Comparison of ENCODE assay signal across 19 cellular contexts in genomic region chr3:50662408-50662807, GRCh38. TPM values are rescaled to one million over a fixed set of nuclear protein-coding genes. Genes with fewer than 3 reads are reported as not detected.
DNase-seq lines count a peak whose midpoint lies in the region; ATAC-seq, FAIRE-seq and TF ChIP-seq lines count a peak whose summit lies in the region.
"Had no signal": no experiment of that assay in that cellular context is flagged by ENCODE, and none has a peak within 500 bp of the region (broad histone marks: within the 10 kb centered on the region; RNA-seq: fewer than 3 reads in every experiment).

No MANE protein-coding gene starts in this region.

- no peak for ATAC-seq in right lobe of liver
- ATAC-seq in HepG2, result no peak
- ATAC-seq in sciatic nerve, result no peak
- ATAC-seq in right cardiac atrium, result no peak

- CTCF ChIA-PET in HepG2 (lab: Yijun Ruan, JAX; ENCODE audit: low intra/inter-chr PET ratio, low total read pairs), result no interaction called here

- H3K27ac ChIP-seq in right lobe of liver (no peak overlapping the region), HepG2 (ENCODE audit: extremely low read length, insufficient read depth, low read length) (no peak overlapping the region), right cardiac atrium (ENCODE audit: low read length) (no peak overlapping the region)
- H3K27ac ChIP-seq: KMS-11, RWPE1 had no signal

- H3K9ac ChIP-seq in HepG2 (ENCODE audit: insufficient read depth, low read depth, low read length), result no peak overlapping the region
- H3K9ac ChIP-seq: KMS-11 had no signal

- no peak for TF ChIP-seq RAD21 in HepG2 (CRISPR knock-in tag; IDR thresholded peaks at IDR 0.05)

- TF ChIP-seq CTCF in right lobe of liver (IDR thresholded peaks at IDR 0.05) (no peak), HepG2 (CRISPR knock-in tag; IDR thresholded peaks at IDR 0.05) (no peak)

- H3K27me3 ChIP-seq in right lobe of liver, result no peaks in the 10 kb centered on the region
- peaks cover 2 to 42% of the 10 kb centered on the region in 2 experiments; a peak in 3 of 5 replicates for H3K27me3 ChIP-seq in HepG2 (ENCODE audit: control insufficient read depth in 1 of 2, insufficient read depth in 2 of 2, low read length in 2 of 2)
- no peaks in the 10 kb centered on the region for H3K27me3 ChIP-seq in right cardiac atrium (ENCODE audit: control insufficient read depth, insufficient read depth)

- H3K36me3 Mint-ChIP-seq in T-helper 2 cell treated with Interferon-gamma antibody and Interleukin-4, amounts not matched to agents 5 μg/mL and 100 μg/mL, for 36 hours (ENCODE audit: low read depth), result no peaks in the 10 kb centered on the region

- intact Hi-C loops in right lobe of liver (cut with DNase I), result no loop called here
- intact Hi-C loops in HepG2 (cut with micrococcal nuclease; ENCODE audit: unreplicated experiment), result no loop called here
- intact Hi-C loops in sciatic nerve (cut with DNase I), result no loop called here
- intact Hi-C loops in right cardiac atrium (cut with DNase I), result no loop called here

- H3K4me1 ChIP-seq in right lobe of liver, result no peaks in the 10 kb centered on the region
- peaks cover 8% of the 10 kb centered on the region; the same call in 1 of the 2 replicates for H3K4me1 ChIP-seq in HepG2 (ENCODE audit: insufficient read depth, low read length)
- H3K4me1 ChIP-seq in right cardiac atrium (ENCODE audit: control insufficient read depth, insufficient read depth, low read length), result no peaks in the 10 kb centered on the region

- peak overlapping the region; percentile 5 for H3K27ac Mint-ChIP-seq in T-helper 2 cell treated with Interferon-gamma antibody and Interleukin-4, amounts not matched to agents 5 μg/mL and 100 μg/mL, for 36 hours
- H3K27ac Mint-ChIP-seq: B cell had no signal

- H3K36me3 ChIP-seq in right lobe of liver, result no peaks in the 10 kb centered on the region
- H3K36me3 ChIP-seq in HepG2 (replicated peaks in 1 of 2; ENCODE audit: control insufficient read depth in 1 of 2, insufficient read depth in 2 of 2, low read length in 2 of 2), result no peaks in the 10 kb centered on the region

- H3K4me3 ChIP-seq in right lobe of liver (no peak overlapping the region), HepG2 (replicated peaks in 1 of 3; ENCODE audit: insufficient read depth in 1 of 3, low read depth in 2 of 3, low read length in 3 of 3) (no peak overlapping the region), right cardiac atrium (ENCODE audit: low read length) (no peak overlapping the region)

- TF ChIP-seq POLR2A in right lobe of liver (IDR thresholded peaks at IDR 0.05), result no peak
- no peak for TF ChIP-seq POLR2A in HepG2 (IDR thresholded peaks at IDR 0.05; ENCODE audit: insufficient read depth in 1 of 2, low read depth in 2 of 2, low read length in 2 of 2)

- H3K9me3 Mint-ChIP-seq in T-helper 2 cell treated with Interferon-gamma antibody and Interleukin-4, amounts not matched to agents 5 μg/mL and 100 μg/mL, for 36 hours, result no peaks in the 10 kb centered on the region

- H3K79me2 ChIP-seq in HepG2 (ENCODE audit: insufficient read depth, low read length), result no peaks in the 10 kb centered on the region

- peaks cover 5% of the 10 kb centered on the region for H3K27me3 Mint-ChIP-seq in T-helper 2 cell treated with Interferon-gamma antibody and Interleukin-4, amounts not matched to agents 5 μg/mL and 100 μg/mL, for 36 hours (ENCODE audit: low read depth)
- H3K27me3 Mint-ChIP-seq: B cell had no signal

- WGBS in right lobe of liver (ENCODE audit: insufficient coverage, low coverage, low lambda C conversion rate, missing lambda C conversion rate), result 30% methylated on average over 1 of the region's 2 CpGs
- WGBS in HepG2 (ENCODE audit: low lambda C conversion rate), result 0% methylated on average over 2 of the region's 2 CpGs
- 44% methylated on average over 2 of the region's 2 CpGs for WGBS in right cardiac atrium

- H3K4me3 Mint-ChIP-seq in T-helper 2 cell treated with Interferon-gamma antibody and Interleukin-4, amounts not matched to agents 5 μg/mL and 100 μg/mL, for 36 hours, result no peak overlapping the region
- H3K4me3 Mint-ChIP-seq: B cell had no signal

- no peaks in the 10 kb centered on the region for H4K20me1 ChIP-seq in HepG2 (ENCODE audit: insufficient read depth, low read length)

- DNase-seq in T-helper 2 cell treated with Interferon-gamma antibody and Interleukin-4, amounts not matched to agents 5 μg/mL and 100 μg/mL, for 36 hours (ENCODE audit: low spot score), result no peak
- DNase-seq in T-helper 2 cell (no peak), right lobe of liver (peak in 2 of 3 donors; percentile 7 to 19), HepG2 (ENCODE audit: low spot score) (no peak), sciatic nerve (ENCODE audit: low spot score) (peak; percentile 13), NCI-H1694 (lab: John Stamatoyannopoulos, UW) (no peak), right cardiac atrium (no peak), Kasumi-1 (lab: John Stamatoyannopoulos, UW) (no peak)
- DNase-seq: 8988T, DND-41, NCI-H1417, NCI-H1930, NCI-H345, NCI-H524 treated with DMSO at 0.1 percent for 48 hours, PC-3 had no signal

- no peaks in the 10 kb centered on the region for H3K9me3 ChIP-seq in right lobe of liver
- H3K9me3 ChIP-seq in HepG2 (ENCODE audit: low read length), result no peaks in the 10 kb centered on the region
- no peaks in the 10 kb centered on the region for H3K9me3 ChIP-seq in right cardiac atrium (ENCODE audit: control insufficient read depth, low read length)

- no peak for TF ChIP-seq EP300 in HepG2 (IDR thresholded peaks at IDR 0.05; ENCODE audit: low read depth in 2 of 2, low read length in 2 of 2)
- no peak for TF ChIP-seq EP300 in HepG2 (CRISPR knock-in tag; IDR thresholded peaks at IDR 0.05; ENCODE audit: borderline replicate concordance)

- POLR2A ChIA-PET in HepG2 (lab: Yijun Ruan, JAX), result no interaction called here

- H3K4me1 Mint-ChIP-seq in T-helper 2 cell treated with Interferon-gamma antibody and Interleukin-4, amounts not matched to agents 5 μg/mL and 100 μg/mL, for 36 hours (ENCODE audit: low read depth), result peaks cover 10% of the 10 kb centered on the region
- H3K4me1 Mint-ChIP-seq: B cell had no signal

- BruUV-seq in HepG2 (replicated peaks; lab: Mats Ljungman, UMichigan), result no TSS peak

- in situ Hi-C loops in HepG2 (cut with HindIII; ENCODE audit: extremely low pct_ligation_motif_present, low pct_unique_long_range_greater_than_20kb), result no loop called here

- FAIRE-seq in HepG2 (lab: Jason Lieb, UNC), result no peak
- FAIRE-seq: H1 had no signal

- H2AFZ ChIP-seq in HepG2 (ENCODE audit: low read length), result no peak overlapping the region

- H3K4me2 ChIP-seq in HepG2 (ENCODE audit: low read depth, low read length), result no peak overlapping the region
- H3K4me2 ChIP-seq: KMS-11 had no signal

RNA-seq across cellular contexts. Expression of gene DOCK3, which starts 12.3 kb away (rescaled TPM):
- total RNA-seq in right lobe of liver (under 1 TPM in 3 of 6 experiments, not detected in 3; 0.04 to 0.06 (median 0.06) TPM), HepG2 (2016; rRNA removed; fragmentation: Illumina TruSeq; extraction: Trizol) (not detected in 2 replicates), sciatic nerve (6.2 TPM), right cardiac atrium (1 to 10 TPM; 4.1 to 5.2 (median 4.6) TPM)
- not detected in 2 replicates for total RNA-seq in HepG2 (2016; cell fraction: cytosol; rRNA removed; fragmentation: Illumina TruSeq; extraction: Trizol; ENCODE audit: low read depth)
- total RNA-seq in HepG2 (2016; cell fraction: insoluble cytoplasmic fraction; rRNA removed; fragmentation: Illumina TruSeq; extraction: Trizol), result 0.03 TPM in 1 of 2 replicates, not detected in the other
- total RNA-seq in HepG2 (2016; cell fraction: membrane; rRNA removed; fragmentation: Illumina TruSeq; extraction: Trizol), result not detected in 2 replicates
- not detected in 2 replicates for total RNA-seq in HepG2 (2016; cell fraction: nucleus; rRNA removed; fragmentation: Illumina TruSeq; extraction: Trizol)
- polyA plus RNA-seq in HepG2 (2011; rRNA removed) (not detected in 2 replicates), right cardiac atrium (1.9 TPM)
- under 0.01 TPM in 1 of 2 replicates, not detected in the other for polyA plus RNA-seq in HepG2 (2011; cell fraction: cytosol; rRNA removed)
- polyA plus RNA-seq in HepG2 (2011; cell fraction: nucleus; rRNA removed), result 0.02 TPM in 1 of 2 replicates, not detected in the other
- polyA plus RNA-seq in HepG2 (2012), result 0.01 and 0.04 TPM in 2 replicates
- 0.01 TPM in 1 of 2 replicates, not detected in the other for polyA plus RNA-seq in HepG2 (2016; cell fraction: cytosol; fragmentation: Illumina TruSeq; extraction: Trizol; ENCODE audit: low read depth)
- polyA plus RNA-seq in HepG2 (2016; cell fraction: insoluble cytoplasmic fraction; fragmentation: Illumina TruSeq; extraction: Trizol; ENCODE audit: low read depth), result not detected in 2 replicates
- polyA plus RNA-seq in HepG2 (2016; cell fraction: membrane; fragmentation: Illumina TruSeq; extraction: Trizol; ENCODE audit: low read depth), result not detected in 2 replicates
- not detected in 2 replicates for polyA plus RNA-seq in HepG2 (2016; cell fraction: nucleus; fragmentation: Illumina TruSeq; extraction: Trizol; ENCODE audit: insufficient read depth, low read depth)
- polyA minus RNA-seq in HepG2 (2011; rRNA and poly(A)+ RNA removed; ENCODE audit: low replicate concordance), result 0.63 TPM in 1 of 2 replicates, not detected in the other
- not detected in 2 replicates for polyA minus RNA-seq in HepG2 (2011; cell fraction: cytosol; rRNA and poly(A)+ RNA removed)
- polyA minus RNA-seq in HepG2 (2011; cell fraction: nucleus; rRNA and poly(A)+ RNA removed), result under 0.01 TPM in 1 of 2 replicates, not detected in the other

RNA-seq across cellular contexts. Expression of gene MAPKAPK3, which starts 45.5 kb away (rescaled TPM):
- 10 to 100 TPM; 16.6 to 21.4 (median 18.6) TPM for total RNA-seq in right lobe of liver
- 41.2 and 48.5 TPM in 2 replicates for total RNA-seq in HepG2 (2016; rRNA removed; fragmentation: Illumina TruSeq; extraction: Trizol)
- total RNA-seq in HepG2 (2016; cell fraction: cytosol; rRNA removed; fragmentation: Illumina TruSeq; extraction: Trizol; ENCODE audit: low read depth), result 18.9 and 21.3 TPM in 2 replicates
- total RNA-seq in HepG2 (2016; cell fraction: insoluble cytoplasmic fraction; rRNA removed; fragmentation: Illumina TruSeq; extraction: Trizol), result 40.5 and 43.9 TPM in 2 replicates
- 51.7 and 60.5 TPM in 2 replicates for total RNA-seq in HepG2 (2016; cell fraction: membrane; rRNA removed; fragmentation: Illumina TruSeq; extraction: Trizol)
- 21.2 and 24.7 TPM in 2 replicates for total RNA-seq in HepG2 (2016; cell fraction: nucleus; rRNA removed; fragmentation: Illumina TruSeq; extraction: Trizol)
- polyA plus RNA-seq in HepG2 (2011; rRNA removed), result 39.9 and 46.2 TPM in 2 replicates
- 40.2 and 41.3 TPM in 2 replicates for polyA plus RNA-seq in HepG2 (2011; cell fraction: cytosol; rRNA removed)
- polyA plus RNA-seq in HepG2 (2011; cell fraction: nucleus; rRNA removed), result 23.0 and 28.1 TPM in 2 replicates
- polyA plus RNA-seq in HepG2 (2012), result 21.8 and 22.2 TPM in 2 replicates
- 23.5 and 31.3 TPM in 2 replicates for polyA plus RNA-seq in HepG2 (2016; cell fraction: cytosol; fragmentation: Illumina TruSeq; extraction: Trizol; ENCODE audit: low read depth)
- 53.8 and 56.3 TPM in 2 replicates for polyA plus RNA-seq in HepG2 (2016; cell fraction: insoluble cytoplasmic fraction; fragmentation: Illumina TruSeq; extraction: Trizol; ENCODE audit: low read depth)
- 50.2 and 54.3 TPM in 2 replicates for polyA plus RNA-seq in HepG2 (2016; cell fraction: membrane; fragmentation: Illumina TruSeq; extraction: Trizol; ENCODE audit: low read depth)
- polyA plus RNA-seq in HepG2 (2016; cell fraction: nucleus; fragmentation: Illumina TruSeq; extraction: Trizol; ENCODE audit: insufficient read depth, low read depth), result 31.0 and 31.6 TPM in 2 replicates
- polyA minus RNA-seq in HepG2 (2011; rRNA and poly(A)+ RNA removed; ENCODE audit: low replicate concordance), result 48.5 and 89.7 TPM in 2 replicates
- 15.7 and 16.5 TPM in 2 replicates for polyA minus RNA-seq in HepG2 (2011; cell fraction: cytosol; rRNA and poly(A)+ RNA removed)
- 13.4 and 16.9 TPM in 2 replicates for polyA minus RNA-seq in HepG2 (2011; cell fraction: nucleus; rRNA and poly(A)+ RNA removed)
- 19.5 TPM for total RNA-seq in sciatic nerve
- 100 to 1,000 TPM; 167 to 260 (median 225) TPM for total RNA-seq in right cardiac atrium
- polyA plus RNA-seq in right cardiac atrium, result 181 TPM

RNA-seq across cellular contexts. Expression of gene CISH, which starts 50.8 kb away (rescaled TPM):
- total RNA-seq in right lobe of liver (10 to 100 TPM in 4 of 6 experiments, 1 to 10 TPM in 2; 5.3 to 28.1 (median 17.8) TPM), HepG2 (2016; rRNA removed; fragmentation: Illumina TruSeq; extraction: Trizol) (0.73 and 0.91 TPM in 2 replicates), sciatic nerve (10.6 TPM), right cardiac atrium (10 to 100 TPM in 3 of 4 donors, 1 to 10 TPM in 1; 9.1 to 27.8 (median 11.2) TPM)
- total RNA-seq in HepG2 (2016; cell fraction: cytosol; rRNA removed; fragmentation: Illumina TruSeq; extraction: Trizol; ENCODE audit: low read depth), result 0.20 and 0.44 TPM in 2 replicates
- total RNA-seq in HepG2 (2016; cell fraction: insoluble cytoplasmic fraction; rRNA removed; fragmentation: Illumina TruSeq; extraction: Trizol), result 0.82 and 1.2 TPM in 2 replicates
- 1.2 and 1.4 TPM in 2 replicates for total RNA-seq in HepG2 (2016; cell fraction: membrane; rRNA removed; fragmentation: Illumina TruSeq; extraction: Trizol)
- total RNA-seq in HepG2 (2016; cell fraction: nucleus; rRNA removed; fragmentation: Illumina TruSeq; extraction: Trizol), result 0.81 and 0.85 TPM in 2 replicates
- polyA plus RNA-seq in HepG2 (2011; rRNA removed) (1.5 and 2.8 TPM in 2 replicates), right cardiac atrium (8.0 TPM)
- polyA plus RNA-seq in HepG2 (2011; cell fraction: cytosol; rRNA removed), result 1.5 and 1.7 TPM in 2 replicates
- 4.4 and 7.4 TPM in 2 replicates for polyA plus RNA-seq in HepG2 (2011; cell fraction: nucleus; rRNA removed)
- 2.1 and 2.9 TPM in 2 replicates for polyA plus RNA-seq in HepG2 (2012)
- polyA plus RNA-seq in HepG2 (2016; cell fraction: cytosol; fragmentation: Illumina TruSeq; extraction: Trizol; ENCODE audit: low read depth), result 0.21 and 0.27 TPM in 2 replicates
- 1.9 and 2.2 TPM in 2 replicates for polyA plus RNA-seq in HepG2 (2016; cell fraction: insoluble cytoplasmic fraction; fragmentation: Illumina TruSeq; extraction: Trizol; ENCODE audit: low read depth)
- 0.84 and 1.0 TPM in 2 replicates for polyA plus RNA-seq in HepG2 (2016; cell fraction: membrane; fragmentation: Illumina TruSeq; extraction: Trizol; ENCODE audit: low read depth)
- 1.9 and 3.2 TPM in 2 replicates for polyA plus RNA-seq in HepG2 (2016; cell fraction: nucleus; fragmentation: Illumina TruSeq; extraction: Trizol; ENCODE audit: insufficient read depth, low read depth)
- 1.9 and 6.3 TPM in 2 replicates for polyA minus RNA-seq in HepG2 (2011; rRNA and poly(A)+ RNA removed; ENCODE audit: low replicate concordance)
- polyA minus RNA-seq in HepG2 (2011; cell fraction: cytosol; rRNA and poly(A)+ RNA removed), result 1.6 and 2.8 TPM in 2 replicates
- 2.6 and 4.6 TPM in 2 replicates for polyA minus RNA-seq in HepG2 (2011; cell fraction: nucleus; rRNA and poly(A)+ RNA removed)

Comparison
In these comparisons a context has a peak if more than half of its experiments do, and no peak if none do; other contexts are left out.
1. DNase-seq: peak in right lobe of liver (2 of 3) and sciatic nerve (single experiment); none in T-helper 2 cell treated with Interferon-gamma antibody and Interleukin-4, amounts not matched to agents 5 μg/mL and 100 μg/mL, for 36 hours (single experiment), T-helper 2 cell (0 of 5), HepG2 (single experiment), NCI-H1694 (single experiment), right cardiac atrium (0 of 3) and Kasumi-1 (0 of 2).